8 cellular contexts compared by ENCODE assay signal in the genomic region with DNA sequence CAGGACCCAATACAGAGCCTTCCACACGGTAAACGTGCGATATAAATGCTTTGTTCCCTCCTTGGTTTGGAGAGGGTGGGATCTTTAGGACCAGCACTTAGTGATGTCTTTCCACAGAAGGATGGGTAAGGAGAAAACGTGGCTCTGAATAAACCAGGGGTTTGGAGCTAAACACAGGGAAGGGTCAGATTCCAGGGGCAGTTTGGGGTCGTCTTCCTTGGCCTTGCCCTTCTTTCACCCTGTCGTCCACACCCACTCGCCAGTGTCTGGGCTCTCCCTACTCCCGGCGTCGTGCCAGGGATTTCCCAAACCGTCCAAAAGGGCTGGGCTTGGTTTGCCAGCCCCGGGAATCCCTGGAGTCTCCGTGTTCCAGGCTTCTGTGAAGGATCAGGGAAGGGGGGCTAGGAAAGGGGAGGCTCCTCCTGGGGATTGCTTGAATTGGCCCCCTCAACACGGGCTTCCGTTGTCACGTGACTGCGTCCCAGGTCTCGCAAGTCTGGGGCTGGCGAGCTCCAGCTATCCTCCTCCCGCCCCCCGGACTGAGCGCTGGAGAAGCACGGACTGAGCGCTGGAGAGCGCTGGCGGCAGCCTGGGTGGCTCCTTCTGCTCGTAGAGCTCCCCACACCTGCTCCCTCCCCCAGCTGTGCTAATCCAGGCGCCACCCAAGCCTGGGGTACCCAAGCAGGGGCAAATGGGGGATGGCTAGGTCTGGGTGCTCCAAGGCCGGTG. TPM values are rescaled to one million over a fixed set of nuclear protein-coding genes. Genes with fewer than 3 reads are reported as not detected.
DNase-seq lines count a peak whose midpoint lies in the region; ATAC-seq and TF ChIP-seq lines count a peak whose summit lies in the region.

No MANE protein-coding gene starts in this region.

- H3K27ac Mint-ChIP-seq in CD8-positive, alpha-beta memory T cell = peak overlapping the region; percentile 87 to 97 (median 92)

- H3K27ac ChIP-seq in CD8-positive, alpha-beta memory T cell (ENCODE audit: low read depth, low read length) = peak overlapping the region; percentile 64
- peak overlapping the region; percentile 86 for H3K27ac ChIP-seq in SK-N-MC
- H3K27ac ChIP-seq in effector memory CD4-positive, alpha-beta T cell (ENCODE audit: insufficient read depth, low read length, poor library complexity, severe bottlenecking) = peak overlapping the region; percentile 75
- H3K27ac ChIP-seq in right lobe of liver = peak overlapping the region; percentile 88 to 99 (median 98)
- H3K27ac ChIP-seq in stomach smooth muscle (ENCODE audit: low read length) = peak overlapping the region; percentile 100

- no peaks in the 10 kb centered on the region for H3K27me3 ChIP-seq in CD8-positive, alpha-beta memory T cell (ENCODE audit: insufficient read depth, low read length, poor library complexity, severe bottlenecking)
- H3K27me3 ChIP-seq in effector memory CD4-positive, alpha-beta T cell (replicated peaks; ENCODE audit: control insufficient read depth, insufficient read depth, low read length, poor library complexity, severe bottlenecking) = no peaks in the 10 kb centered on the region
- no peaks in the 10 kb centered on the region for H3K27me3 ChIP-seq in right lobe of liver
- H3K27me3 ChIP-seq in stomach smooth muscle (ENCODE audit: control insufficient read depth in 1 of 2, insufficient read depth in 2 of 2, low read length in 2 of 2) = no peaks in the 10 kb centered on the region

- H3K4me1 ChIP-seq in CD8-positive, alpha-beta memory T cell (ENCODE audit: insufficient read depth, low read length) = peaks cover 74% of the 10 kb centered on the region
- peaks cover 70% of the 10 kb centered on the region for H3K4me1 ChIP-seq in effector memory CD4-positive, alpha-beta T cell (ENCODE audit: control insufficient read depth, insufficient read depth, low read length, poor library complexity, severe bottlenecking)
- peaks cover 5 to 90% (median 43%) of the 10 kb centered on the region in 4 donors for H3K4me1 ChIP-seq in right lobe of liver
- H3K4me1 ChIP-seq in stomach smooth muscle (ENCODE audit: control insufficient read depth, insufficient read depth, low read length) = peaks cover 82% of the 10 kb centered on the region

- H3K9ac ChIP-seq in SK-N-MC (ENCODE audit: insufficient read length) (peak overlapping the region; percentile 74), stomach smooth muscle (ENCODE audit: low read length in 2 of 2) (peak overlapping the region; percentile 82 to 93)

- H3K4me3 Mint-ChIP-seq in CD8-positive, alpha-beta memory T cell = peak overlapping the region; percentile 74 to 89 (median 81)

- TF ChIP-seq CTCF in right lobe of liver (IDR thresholded peaks at IDR 0.05) = no peak

- intact Hi-C loops in right lobe of liver (cut with DNase I) = no loop called here

- H3K36me3 ChIP-seq in CD8-positive, alpha-beta memory T cell (ENCODE audit: insufficient read depth, low read length) = no peaks in the 10 kb centered on the region
- H3K36me3 ChIP-seq in SK-N-MC (ENCODE audit: insufficient read depth, low read length) = no peaks in the 10 kb centered on the region
- H3K36me3 ChIP-seq in effector memory CD4-positive, alpha-beta T cell (ENCODE audit: control insufficient read depth, insufficient read depth, low read length) = no peaks in the 10 kb centered on the region
- no peaks in the 10 kb centered on the region for H3K36me3 ChIP-seq in right lobe of liver
- H3K36me3 ChIP-seq in stomach smooth muscle (ENCODE audit: control insufficient read depth in 2 of 2, insufficient read depth in 2 of 2, low read length in 2 of 2) = no peaks in the 10 kb centered on the region

- TF ChIP-seq POLR2A in right lobe of liver (IDR thresholded peaks at IDR 0.05) = no peak

- 8% methylated on average over 10 of the region's 29 CpGs for WGBS in right lobe of liver (ENCODE audit: insufficient coverage, low coverage, low lambda C conversion rate, missing lambda C conversion rate)

- H3K9me3 ChIP-seq in CD8-positive, alpha-beta memory T cell (ENCODE audit: low read length) = no peaks in the 10 kb centered on the region
- H3K9me3 ChIP-seq in SK-N-MC (ENCODE audit: low read depth, low read length) = no peaks in the 10 kb centered on the region
- H3K9me3 ChIP-seq in effector memory CD4-positive, alpha-beta T cell (ENCODE audit: control insufficient read depth, low read length) = no peaks in the 10 kb centered on the region
- H3K9me3 ChIP-seq in right lobe of liver = no peaks in the 10 kb centered on the region
- no peaks in the 10 kb centered on the region for H3K9me3 ChIP-seq in stomach smooth muscle (ENCODE audit: control insufficient read depth in 2 of 2, low read length in 2 of 2)

- DNase-seq in CD8-positive, alpha-beta memory T cell = no peak
- DNase-seq in HuH-7.5 (ENCODE audit: low spot score) = peak; percentile 50
- DNase-seq in SK-N-MC (ENCODE audit: low read depth, low spot score) = no peak
- DNase-seq in effector memory CD4-positive, alpha-beta T cell = no peak
- peak; percentile 87 to 95 (median 87) for DNase-seq in right lobe of liver
- no peak for DNase-seq in NAMALWA (ENCODE audit: low spot score)

- POLR2A ChIA-PET in CD8-positive, alpha-beta memory T cell (lab: Charles Lee) = interaction anchor here (0.5 to 2.1 kb wide), 8 partner anchors 38 to 381 kb away, joined by 3 to 15 read pairs (median 5); partner anchors contain the start of gene FKBP5

- no peaks in the 10 kb centered on the region for H3K9me3 Mint-ChIP-seq in CD8-positive, alpha-beta memory T cell

- peaks cover 0 to 2% (median 0%) of the 10 kb centered on the region in 3 donors for H3K36me3 Mint-ChIP-seq in CD8-positive, alpha-beta memory T cell

- ATAC-seq in GM19043 (IDR thresholded peaks at IDR 0.05; ENCODE audit: low read depth, unreplicated experiment) = peak; percentile 6
- ATAC-seq in right lobe of liver = peak; percentile 10 to 26 (median 20)

- peaks cover 0 to 4% of the 10 kb centered on the region in 2 donors for H3K27me3 Mint-ChIP-seq in CD8-positive, alpha-beta memory T cell

- CTCF ChIA-PET in CD8-positive, alpha-beta memory T cell (lab: Charles Lee) = interaction anchor here (0.7 to 5.2 kb wide), 13 partner anchors 9 to 259 kb away, joined by 3 to 43 read pairs (median 5); partner anchors contain the start of genes ARMC12 and RPL10A

- peaks cover 69 to 89% (median 78%) of the 10 kb centered on the region in 3 donors for H3K4me1 Mint-ChIP-seq in CD8-positive, alpha-beta memory T cell

- peak overlapping the region; percentile 46 for H3K4me3 ChIP-seq in CD8-positive, alpha-beta memory T cell (ENCODE audit: low read length)
- H3K4me3 ChIP-seq in SK-N-MC = peak overlapping the region; percentile 86
- H3K4me3 ChIP-seq in effector memory CD4-positive, alpha-beta T cell (ENCODE audit: insufficient read depth, low read depth, low read length, poor library complexity, severe bottlenecking) = peak overlapping the region; percentile 44
- H3K4me3 ChIP-seq in right lobe of liver = peak overlapping the region; percentile 44 to 64 (median 58)
- peak overlapping the region; percentile 44 to 75 for H3K4me3 ChIP-seq in stomach smooth muscle (ENCODE audit: low read length in 2 of 2)

RNA-seq across cellular contexts. Expression of gene ARMC12, which starts 9.5 kb away (rescaled TPM):
- total RNA-seq in CD8-positive, alpha-beta memory T cell = under 1 TPM; 0.37 to 0.38 TPM
- polyA plus RNA-seq in CD8-positive, alpha-beta memory T cell = 0.26 TPM
- total RNA-seq in right lobe of liver = 1 to 10 TPM in 3 of 6 experiments, under 1 TPM in 3; 0.22 to 4.4 (median 0.92) TPM

RNA-seq across cellular contexts. Expression of gene FKBP5, which starts 38.7 kb away (rescaled TPM):
- total RNA-seq in CD8-positive, alpha-beta memory T cell = 10 to 100 TPM; 55.7 to 58.8 TPM
- 192 TPM for polyA plus RNA-seq in CD8-positive, alpha-beta memory T cell
- 100 to 1,000 TPM in 5 of 6 experiments, 10 to 100 TPM in 1; 36.1 to 387 (median 111) TPM for total RNA-seq in right lobe of liver

RNA-seq across cellular contexts. Expression of gene CLPSL2, which starts 49.0 kb away (rescaled TPM):
- not detected for total RNA-seq in CD8-positive, alpha-beta memory T cell
- not detected for polyA plus RNA-seq in CD8-positive, alpha-beta memory T cell
- total RNA-seq in right lobe of liver = not detected

RNA-seq across cellular contexts. Expression of gene CLPSL1, which starts 53.4 kb away (rescaled TPM):
- not detected for total RNA-seq in CD8-positive, alpha-beta memory T cell
- not detected for polyA plus RNA-seq in CD8-positive, alpha-beta memory T cell
- not detected for total RNA-seq in right lobe of liver

Comparison
In these comparisons a context has a peak if more than half of its experiments do, and no peak if none do; other contexts are left out.
1. DNase-seq: peak in HuH-7.5 (single experiment) and right lobe of liver (3 of 3); none in CD8-positive, alpha-beta memory T cell (0 of 5), SK-N-MC (single experiment), effector memory CD4-positive, alpha-beta T cell (0 of 3) and NAMALWA (single experiment).
2. Peak in every context shown above with its lines, with median percentiles within 50 percentile points of each other: H3K27ac ChIP-seq and H3K4me3 ChIP-seq.